Comparison of ENCODE assay signal across 10 cellular contexts in genomic region chr2:31384351-31384750, GRCh38. TPM values are rescaled to one million over a fixed set of nuclear protein-coding genes. Genes with fewer than 3 reads are reported as not detected.
DNase-seq lines count a peak whose midpoint lies in the region; TF ChIP-seq lines count a peak whose summit lies in the region.
"Had no signal": no experiment of that assay in that cellular context is flagged by ENCODE, and none has a peak within 500 bp of the region (broad histone marks: within the 10 kb centered on the region; RNA-seq: fewer than 3 reads in every experiment).

No MANE protein-coding gene starts in this region.

- H3K36me3 ChIP-seq in HUES6 (ENCODE audit: control insufficient read depth, insufficient read depth, low read length) = no peaks in the 10 kb centered on the region
- H3K36me3 ChIP-seq in thyroid gland = no peaks in the 10 kb centered on the region
- H3K36me3 ChIP-seq: ovary had no signal

- H3K4me3 ChIP-seq in HUES6 (ENCODE audit: low read depth, low read length) (no peak overlapping the region), astrocyte of the cerebellum (ENCODE audit: low read depth, low read length) (no peak overlapping the region), thyroid gland (replicated peaks in 1 of 3) (no peak overlapping the region)
- H3K4me3 ChIP-seq: ovary had no signal

- no peak overlapping the region for H3K9ac ChIP-seq in HUES6 (ENCODE audit: low read length)

- no peaks in the 10 kb centered on the region for H3K27me3 ChIP-seq in HUES6 (ENCODE audit: control insufficient read depth, insufficient read depth, low read length)
- no peaks in the 10 kb centered on the region for H3K27me3 ChIP-seq in thyroid gland
- H3K27me3 ChIP-seq: ovary had no signal

- H3K9me3 ChIP-seq in HUES6 (ENCODE audit: control insufficient read depth, insufficient read depth, low read depth, low read length) = no peaks in the 10 kb centered on the region
- H3K9me3 ChIP-seq in thyroid gland = no peaks in the 10 kb centered on the region
- H3K9me3 ChIP-seq: ovary had no signal

- H3K4me1 ChIP-seq in HUES6 (ENCODE audit: control insufficient read depth, insufficient read depth, low read length) = peaks cover 36% of the 10 kb centered on the region
- no peaks in the 10 kb centered on the region for H3K4me1 ChIP-seq in thyroid gland

- in situ Hi-C loops in GM13977 (cut with MboI; ENCODE audit: low pct_unique_long_range_greater_than_20kb, low sequenced_read_pairs, unreplicated experiment) (no loop called here), astrocyte of the cerebellum (cut with HindIII; ENCODE audit: low sequenced_read_pairs) (no loop called here)

- no peak for TF ChIP-seq POLR2A in thyroid gland (IDR thresholded peaks at IDR 0.05)

- 89 to 92% methylated on average over 3 of the region's 3 CpGs for WGBS in thyroid gland, 2 donors

- DNase-seq in GM13977 (ENCODE audit: low spot score) = peak; percentile 28
- DNase-seq in astrocyte of the cerebellum (ENCODE audit: low read depth) = peak; percentile 86
- peak; percentile 90 for DNase-seq in non-pigmented ciliary epithelial cell (ENCODE audit: low read depth)
- no peak for DNase-seq in NCI-H2107 treated with DMSO at 0.1 percent for 48 hours (lab: John Stamatoyannopoulos, UW; ENCODE audit: unreplicated experiment)
- no peak for DNase-seq in ecto neural progenitor cell (ENCODE audit: low spot score)
- no peak for DNase-seq in thyroid gland
- no peak for DNase-seq in SHP77 (lab: John Stamatoyannopoulos, UW)
- DNase-seq: NCI-H1092 treated with DMSO at 0.1 percent for 48 hours, ovary had no signal

- no peak for TF ChIP-seq CTCF in GM13977 (IDR thresholded peaks at IDR 0.05; ENCODE audit: extremely low read depth, insufficient read depth, missing control alignments)
- TF ChIP-seq CTCF in astrocyte of the cerebellum (IDR thresholded peaks at IDR 0.05; ENCODE audit: low read depth, low read length, missing control alignments) = no peak
- no peak for TF ChIP-seq CTCF in thyroid gland (IDR thresholded peaks at IDR 0.05)

- 0 out of 2 replicates have a peak overlapping the region, but pooled peaks have one; percentile 2 for H3K27ac ChIP-seq in HUES6 (ENCODE audit: low read depth, low read length)
- H3K27ac ChIP-seq in thyroid gland = no peak overlapping the region
- H3K27ac ChIP-seq: ovary had no signal

- intact Hi-C loops in thyroid gland (cut with DNase I) = no loop called here

RNA-seq across cellular contexts. Expression of gene XDH, which starts 30.2 kb away (rescaled TPM):
- total RNA-seq in thyroid gland = 1 to 10 TPM in 2 of 4 donors, under 1 TPM in 1, not detected in 1; 0.13 to 2.6 (median 1.9) TPM

Comparison
In these comparisons a context has a peak if more than half of its experiments do, and no peak if none do; other contexts are left out.
1. DNase-seq: peak in GM13977 (single experiment), astrocyte of the cerebellum (single experiment) and non-pigmented ciliary epithelial cell (single experiment); none in NCI-H2107 treated with DMSO at 0.1 percent for 48 hours (single experiment), ecto neural progenitor cell (single experiment), thyroid gland (0 of 2) and SHP77 (0 of 2).